Comparison of ENCODE assay signal across 26 cellular contexts in the genomic region with DNA sequence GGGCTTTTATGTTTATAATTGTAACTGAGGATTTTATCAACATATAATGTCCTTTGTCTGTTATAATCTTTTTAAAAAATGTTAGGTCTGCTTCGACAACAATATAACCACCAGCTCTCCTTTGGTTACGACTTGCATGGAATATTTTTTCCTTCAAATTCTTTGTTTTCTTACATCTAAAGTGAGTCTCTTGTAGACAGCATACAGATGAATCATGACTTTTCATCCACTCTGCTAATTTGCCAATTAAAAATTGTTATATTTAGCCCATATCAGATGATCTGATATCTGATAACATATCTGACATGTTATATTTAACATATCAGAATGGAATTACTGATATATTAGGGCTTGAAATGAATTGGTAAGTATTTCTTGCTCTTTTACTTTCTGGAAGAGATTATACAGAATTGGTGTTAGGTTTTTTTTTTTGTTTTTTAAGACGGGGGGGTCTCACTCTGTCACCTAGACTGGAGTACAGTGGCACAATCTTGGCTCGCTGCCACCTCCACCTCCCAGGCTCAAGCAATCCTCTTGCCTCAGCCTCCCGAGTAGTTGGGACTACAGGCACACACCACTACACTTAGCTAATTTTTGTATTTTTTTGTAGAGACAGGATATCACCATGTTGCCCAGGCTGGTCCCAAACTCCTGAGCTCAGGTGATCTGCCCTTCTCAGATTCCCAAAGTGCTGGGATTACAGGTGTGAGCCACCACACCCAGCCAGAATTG. TPM values are rescaled to one million over a fixed set of nuclear protein-coding genes. Genes with fewer than 3 reads are reported as not detected.
A peak's percentile ranks its signal among the peaks of the same experiment; 100 is the strongest.
DNase-seq lines count a peak whose midpoint lies in the region; ATAC-seq, FAIRE-seq and TF ChIP-seq lines count a peak whose summit lies in the region.
"Had no signal": no experiment of that assay in that cellular context is flagged by ENCODE, and none has a peak within 500 bp of the region (broad histone marks: within the 10 kb centered on the region; RNA-seq: fewer than 3 reads in every experiment).

No MANE protein-coding gene starts in this region.

- no peaks in the 10 kb centered on the region for H3K79me2 ChIP-seq in GM12878 (ENCODE audit: control insufficient read depth, insufficient read depth, low read length)

- TF ChIP-seq POLR2A in A549 (IDR thresholded peaks at IDR 0.05; ENCODE audit: low read length) (no peak), GM12878 (IDR thresholded peaks at IDR 0.05; ENCODE audit: low read depth, low read length) (no peak)

- H3K9me3 ChIP-seq in A549 (peaks cover 36% of the 10 kb centered on the region), GM12878 (replicated peaks; ENCODE audit: control insufficient read depth, insufficient read depth, low read length) (peaks cover 2% of the 10 kb centered on the region; the same call in 1 of the 3 replicates)

- peak; percentile 51 for FAIRE-seq in A549 (lab: Jason Lieb, UNC)
- no peak for FAIRE-seq in GM12878 (lab: Jason Lieb, UNC)
- FAIRE-seq: D721Med, G401.6, GM12892, GM18507 had no signal

- SMC1A ChIA-PET in GM12878 (lab: Charles Lee; ENCODE audit: uncharacterized antibody, unreplicated experiment): no interaction called here

- no TSS peak for BruUV-seq in GM12878 (replicated peaks; lab: Mats Ljungman, UMichigan)

- TF ChIP-seq EP300 in A549 (IDR thresholded peaks at IDR 0.05) (no peak), GM12878 (IDR thresholded peaks at IDR 0.05; ENCODE audit: borderline replicate concordance in 1 of 2, control insufficient read depth in 1 of 2, low read depth in 2 of 2, low read length in 2 of 2) (no peak)

- intact Hi-C loops in GM12878 (cut with micrococcal nuclease; ENCODE audit: unreplicated experiment): no loop called here
- intact Hi-C loops in sciatic nerve (cut with DNase I): no loop called here
- intact Hi-C loops in Right ventricle myocardium inferior (cut with DNase I): no loop called here

- H2AFZ ChIP-seq in GM12878 (ENCODE audit: control insufficient read depth, low read depth, low read length): no peak overlapping the region

- no peak for ATAC-seq in A549
- no peak for ATAC-seq in GM12878
- no peak for ATAC-seq in sciatic nerve
- ATAC-seq in Right ventricle myocardium inferior: no peak
- ATAC-seq in left lobe of liver: no peak

- POLR2A ChIA-PET in A549 (lab: Yijun Ruan, JAX) (interaction anchor here (0.7 kb wide), 1 partner anchor 10 kb away, joined by 4 read pairs; no protein-coding TSS in a partner anchor), GM12878 (lab: Charles Lee) (no interaction called here)

- TF ChIP-seq RAD21 in A549 (conservative IDR thresholded peaks at IDR 0.05 in 1 of 2, IDR thresholded peaks at IDR 0.05 in 1 of 2): no peak
- no peak for TF ChIP-seq RAD21 in GM12878 (IDR thresholded peaks at IDR 0.05; ENCODE audit: insufficient read depth, low read depth, low read length)

- H3K4me1 ChIP-seq in A549: no peaks in the 10 kb centered on the region
- no peaks in the 10 kb centered on the region for H3K4me1 ChIP-seq in GM12878 (ENCODE audit: control insufficient read depth, insufficient read depth, low read length)
- H3K4me1 ChIP-seq: BE2C, BLaER1, Caco-2 had no signal

- H3K27me3 ChIP-seq in GM12878 (replicated peaks in 1 of 2; ENCODE audit: control insufficient read depth in 2 of 2, insufficient read depth in 2 of 2, low read length in 1 of 2): no peaks in the 10 kb centered on the region
- H3K27me3 ChIP-seq: BLaER1 had no signal

- WGBS in A549 (ENCODE audit: missing lambda C conversion rate): 18% methylated on average over 5 of the region's 5 CpGs
- WGBS in GM12878 (ENCODE audit: insufficient coverage, insufficient replicate concordance, low lambda C conversion rate, missing lambda C conversion rate): 3% methylated on average over 5 of the region's 5 CpGs

- H3K27ac ChIP-seq in A549 (no peak overlapping the region), GM12878 (ENCODE audit: control insufficient read depth, insufficient read depth) (no peak overlapping the region)
- H3K27ac ChIP-seq: 22Rv1, BLaER1 had no signal

- no peaks in the 10 kb centered on the region for H3K36me3 ChIP-seq in GM12878 (ENCODE audit: control insufficient read depth in 2 of 2, insufficient read depth in 2 of 2, low read length in 1 of 2)
- H3K36me3 ChIP-seq: BE2C, BLaER1 had no signal

- H4K20me1 ChIP-seq in GM12878 (ENCODE audit: control insufficient read depth, insufficient read depth): no peaks in the 10 kb centered on the region
- H4K20me1 ChIP-seq: BLaER1 had no signal

- RAD21 ChIA-PET in GM12878 (lab: Charles Lee; ENCODE audit: unreplicated experiment): no interaction called here

- no peak for DNase-seq in A549 (ENCODE audit: low read depth in 1 of 2, low spot score in 1 of 2)
- DNase-seq in GM12878 (ENCODE audit: low read depth, low spot score): no peak
- peak; percentile 74 for DNase-seq in mesenteric fat pad (ENCODE audit: low spot score)
- peak; percentile 42 for DNase-seq in sciatic nerve (ENCODE audit: low spot score)
- DNase-seq in Right ventricle myocardium inferior (ENCODE audit: missing footprints): no peak
- DNase-seq in left lobe of liver (ENCODE audit: low spot score): no peak
- no peak for DNase-seq in COR-L47 (lab: John Stamatoyannopoulos, UW)
- DNase-seq: ACHN; BE2C; C1 segment of cervical spinal cord; Caco-2; Calu3; CD4-positive, alpha-beta memory T cell; CD4-positive, CD25-positive, alpha-beta regulatory T cell; CD8-positive, alpha-beta memory T cell; DMS79 treated with DMSO at 0.1 percent for 48 hours; GF-D8 had no signal

- TF ChIP-seq CTCF in A549 (IDR thresholded peaks at IDR 0.05) (no peak), GM12878 (IDR thresholded peaks at IDR 0.05 in 2 of 3, conservative IDR thresholded peaks at IDR 0.05 in 1 of 3; ENCODE audit: control insufficient read depth in 2 of 3, extremely low read depth in 1 of 3, insufficient read depth in 1 of 3, low read depth in 3 of 3, low read length in 3 of 3) (no peak)

- H3K9ac ChIP-seq in GM12878 (ENCODE audit: control insufficient read depth, insufficient read depth, low read length): no peak overlapping the region
- H3K9ac ChIP-seq: BLaER1 had no signal

- no peak overlapping the region for H3K4me2 ChIP-seq in A549
- H3K4me2 ChIP-seq in GM12878 (ENCODE audit: control insufficient read depth, insufficient read depth): no peak overlapping the region
- H3K4me2 ChIP-seq: BLaER1 had no signal

- H3K4me3 ChIP-seq in A549 (no peak overlapping the region), GM12878 (no peak overlapping the region)
- H3K4me3 ChIP-seq: BLaER1 had no signal

- CTCF ChIA-PET in A549 (lab: Yijun Ruan, JAX) (interaction anchor here (0.8 to 0.9 kb wide), 2 partner anchors 10 to 60 kb away, joined by 3 read pairs; no protein-coding TSS in a partner anchor), GM12878 (lab: Yijun Ruan, JAX) (no interaction called here)

- in situ Hi-C loops in GM12878 (cut with MboI): no loop called here

TF ChIP-seq in A549, 52 proteins besides CTCF, POLR2A, EP300 and RAD21 (continues in another document):
- TF ChIP-seq JUN (IDR thresholded peaks at IDR 0.05) (no peak), FOSL2 (IDR thresholded peaks at IDR 0.05) (no peak), FOSL2 (CRISPR knock-in tag; IDR thresholded peaks at IDR 0.05) (no peak), NFE2L2 (conservative IDR thresholded peaks at IDR 0.05; ENCODE audit: low read length) (no peak), HOXB5 (CRISPR knock-in tag; IDR thresholded peaks at IDR 0.05) (no peak), SMC3 (IDR thresholded peaks at IDR 0.05) (no peak), RNF2 (IDR thresholded peaks at IDR 0.05; ENCODE audit: borderline replicate concordance, low read depth) (no peak), FOSB (CRISPR knock-in tag; IDR thresholded peaks at IDR 0.05) (no peak), TFCP2L1 (CRISPR knock-in tag; IDR thresholded peaks at IDR 0.05) (no peak), SREBF2 (IDR thresholded peaks at IDR 0.05) (no peak)

TF ChIP-seq in GM12878, 131 proteins besides CTCF, POLR2A, EP300 and RAD21:
- no peak for TF ChIP-seq NR2C1 (IDR thresholded peaks at IDR 0.05)
- TF ChIP-seq CBX5 (IDR thresholded peaks at IDR 0.05; ENCODE audit: low read depth): 0 out of 2 replicates have a peak, but pooled peaks have one; percentile 48

RNA-seq across cellular contexts. Expression of a gene that starts 27.5 kb away (rescaled TPM):
- polyA plus RNA-seq in A549 (2011; rRNA removed): 0.03 TPM in 1 of 2 replicates, not detected in the other
- 0.04 TPM in 1 of 2 replicates, not detected in the other for polyA plus RNA-seq in A549 (2012; cell fraction: cytosol; rRNA removed)
- polyA plus RNA-seq in A549 (2012; cell fraction: nucleus; rRNA removed): 0.02 TPM in 1 of 2 replicates, not detected in the other
- 0.04 TPM in 1 of 3 replicates, not detected in the others for polyA plus RNA-seq in A549 (2017; fragmentation: RNase III; extraction: RNeasy Plus Mini Kit Qiagen cat#74134 plus additional on column Dnase treatment)
- not detected in 2 replicates for polyA minus RNA-seq in A549 (2011; rRNA and poly(A)+ RNA removed)
- total RNA-seq in GM12878 (2013; cell fraction: nucleolus; rRNA removed): 7.7 and 9.6 TPM in 2 replicates
- total RNA-seq in GM12878 (2014; rRNA removed): 7.9 and 8.4 TPM in 2 replicates
- total RNA-seq in GM12878 (2014; rRNA removed; fragmentation: Illumina TruSeq; extraction: Trizol): 3.2 and 4.1 TPM in 2 replicates
- total RNA-seq in GM12878 (2021): 8.3 and 9.5 TPM in 2 replicates
- polyA plus RNA-seq in GM12878 (2011; ENCODE audit: low read depth): 2.3 TPM
- 8.6 and 9.6 TPM in 2 replicates for polyA plus RNA-seq in GM12878 (2011; rRNA removed)
- 11.3 and 12.2 TPM in 2 replicates for polyA plus RNA-seq in GM12878 (2011; cell fraction: cytosol; rRNA removed)
- 21.6 and 25.3 TPM in 2 replicates for polyA plus RNA-seq in GM12878 (2011; cell fraction: nucleus; rRNA removed)
- 4.7 and 7.3 TPM in 2 replicates for polyA plus RNA-seq in GM12878 (2012)
- polyA plus RNA-seq in GM12878 (2014; fragmentation: Illumina TruSeq; extraction: Trizol): 4.8 and 6.0 TPM in 2 replicates
- 1 to 10 TPM in 1 of 2 experiments, under 1 TPM in 1; 0.63 to 1.8 TPM for polyA plus RNA-seq in GM12878 (2014; fragmentation: Nextera tagmentation; extraction: Ambion mirVana)
- polyA plus RNA-seq in GM12878 (2014; rRNA removed): 6.0 and 6.3 TPM in 2 replicates
- polyA plus RNA-seq in GM12878 (2016; fragmentation: Nextera tagmentation; extraction: Ambion mirVana): 1 to 10 TPM; 1.6 to 1.7 TPM
- 6.6 and 12.4 TPM in 2 replicates for polyA minus RNA-seq in GM12878 (2011; rRNA and poly(A)+ RNA removed)
- 6.7 and 10.3 TPM in 2 replicates for polyA minus RNA-seq in GM12878 (2011; cell fraction: cytosol; rRNA and poly(A)+ RNA removed)
- polyA minus RNA-seq in GM12878 (2011; cell fraction: nucleus; rRNA and poly(A)+ RNA removed): 9.1 and 11.5 TPM in 2 replicates
- total RNA-seq in mesenteric fat pad: 0.35 TPM
- total RNA-seq in sciatic nerve: 1.1 TPM
- total RNA-seq in Right ventricle myocardium inferior: 0.27 TPM
- 0.38 TPM for total RNA-seq in left lobe of liver
- total RNA-seq: A172, A673, Caco-2, Calu3 had no signal
- polyA plus RNA-seq: AG04450 had no signal

Comparison
In these comparisons a context has a peak if more than half of its experiments do, and no peak if none do; other contexts are left out.
1. DNase-seq: peak in mesenteric fat pad (single experiment) and sciatic nerve (single experiment); none in A549 (0 of 2), GM12878 (single experiment), Right ventricle myocardium inferior (single experiment), left lobe of liver (single experiment) and COR-L47 (single experiment).